6 cellular contexts compared by ENCODE assay signal in the genomic region with DNA sequence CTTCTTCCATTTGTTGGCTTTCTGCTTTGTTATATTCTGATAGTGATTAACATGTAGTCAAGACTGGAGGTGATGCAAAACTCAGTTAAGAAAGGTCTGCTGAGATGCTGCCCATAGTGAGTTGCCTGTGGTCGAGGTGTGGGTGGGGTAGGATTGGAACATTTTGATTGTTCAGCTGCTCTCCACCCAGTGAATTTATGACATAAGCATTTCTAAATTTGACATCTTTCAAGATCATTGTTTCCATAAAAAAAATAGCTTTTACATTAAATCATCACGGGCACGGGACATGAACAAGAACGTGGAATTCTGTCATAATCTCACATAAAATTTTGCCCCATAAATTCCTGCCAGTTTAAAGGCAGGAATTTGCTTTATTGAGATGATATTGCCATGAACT.
"Had no signal": no experiment of that assay in that cellular context is flagged by ENCODE, and none has a peak within 500 bp of the region (broad histone marks: within the 10 kb centered on the region; RNA-seq: fewer than 3 reads in every experiment).

No MANE protein-coding gene starts in this region.

- H3K36me3 Mint-ChIP-seq: IgD-negative memory B cell had no signal

- H3K9me3 Mint-ChIP-seq: GM23338, H9, IgD-negative memory B cell had no signal

- H3K4me2 ChIP-seq: GM23338 had no signal

- H3K4me3 Mint-ChIP-seq: GM23338, H9, IgD-negative memory B cell had no signal

- H3K4me3 ChIP-seq: GM23338 had no signal

- H3K27ac Mint-ChIP-seq: GM23338, H9, IgD-negative memory B cell had no signal

- ATAC-seq: GM23338, HepG2 had no signal

- H2AFZ ChIP-seq: GM23338 had no signal

- H3K4me1 Mint-ChIP-seq: GM23338, H9, IgD-negative memory B cell had no signal

- DNase-seq: H9, HCEC 1CT, KBM-7 had no signal
